In genomic region chr12:98788396-98788795, GRCh38 we compare ENCODE assay signal across 27 cellular contexts.
"Had no signal": no experiment of that assay in that cellular context is flagged by ENCODE, and none has a peak within 500 bp of the region (broad histone marks: within the 10 kb centered on the region; RNA-seq: fewer than 3 reads in every experiment).

No MANE protein-coding gene starts in this region.

- H3K9me3 ChIP-seq: esophagus squamous epithelium, left ventricle myocardium inferior, lower lobe of right lung, neutrophil, right lobe of liver, stomach, thoracic aorta, tibial nerve, upper lobe of left lung had no signal

- H2AFZ ChIP-seq: parathyroid adenoma had no signal

- ATAC-seq: effector memory CD8-positive, alpha-beta T cell; left colon; lower lobe of right lung; natural killer cell; right lobe of liver had no signal

- DNase-seq: dermis blood vessel endothelial cell; effector memory CD8-positive, alpha-beta T cell; erythroblast; esophagus squamous epithelium; glutamatergic neuron; hypothalamus; immature natural killer cell; islet precursor cell; kidney glomerular epithelial cell; left colon; left ventricle myocardium inferior; lower lobe of right lung; natural killer cell; right lobe of liver; stimulated activated CD4-positive, alpha-beta T cell treated with anti-CD3 and anti-CD28 coated beads, Interleukin-12 subunit alpha, Interleukin-12 subunit beta, amount 100 ng/mL, for 4 hours; stimulated activated CD4-positive, alpha-beta T cell treated with anti-CD3 and anti-CD28 coated beads, Interleukin-1b, Interleukin-23, amount 100 ng/mL, for 48 hours; stimulated activated CD4-positive, alpha-beta T cell treated with anti-CD3 and anti-CD28 coated beads, Interleukin-4, amount 100 ng/mL, for 1 hour; stimulated activated CD8-positive, alpha-beta memory T cell treated with anti-CD3 and anti-CD28 coated beads, Interleukin-4, amount 100 ng/mL, for 48 hours; stimulated activated naive CD4-positive, alpha-beta T cell treated with Interleukin-2 at 50 U/mL for 16 hours; stomach; upper lobe of left lung had no signal

- H3K27me3 ChIP-seq: esophagus squamous epithelium, right lobe of liver, stomach, tibial nerve, upper lobe of left lung had no signal

- H3K4me2 ChIP-seq: smooth muscle cell had no signal

- H3K27ac ChIP-seq: coronary artery, esophagus squamous epithelium, left ventricle myocardium inferior, lower lobe of right lung, neutrophil, parathyroid adenoma, right lobe of liver, thoracic aorta, tibial nerve, upper lobe of left lung had no signal

- H3K9ac ChIP-seq: parathyroid adenoma had no signal

- H3K36me3 ChIP-seq: esophagus squamous epithelium, left ventricle myocardium inferior, lower lobe of right lung, neutrophil, right lobe of liver, stomach, thoracic aorta, tibial nerve, upper lobe of left lung had no signal

- H3K4me1 ChIP-seq: esophagus squamous epithelium, left ventricle myocardium inferior, lower lobe of right lung, parathyroid adenoma, right lobe of liver, tibial nerve, upper lobe of left lung had no signal

- H3K4me3 ChIP-seq: coronary artery, esophagus squamous epithelium, left ventricle myocardium inferior, lower lobe of right lung, right lobe of liver, smooth muscle cell, stomach, thoracic aorta, tibial nerve, upper lobe of left lung had no signal

- H3K79me2 ChIP-seq: parathyroid adenoma had no signal
